ENCODE assay signal across 10 cellular contexts in genomic region chr11:15967966-15968365, GRCh38.
DNase-seq lines count a peak whose midpoint lies in the region; ATAC-seq and TF ChIP-seq lines count a peak whose summit lies in the region.
"Had no signal": no experiment of that assay in that cellular context is flagged by ENCODE, and none has a peak within 500 bp of the region (broad histone marks: within the 10 kb centered on the region; RNA-seq: fewer than 3 reads in every experiment).

No MANE protein-coding gene starts in this region.

- no peaks in the 10 kb centered on the region for H3K79me2 ChIP-seq in mammary epithelial cell (ENCODE audit: insufficient read depth, low read length)

- WGBS in mammary epithelial cell (ENCODE audit: low coverage, missing lambda C conversion rate), result 78% methylated on average over 2 of the region's 2 CpGs
- WGBS in right cardiac atrium, result 25% methylated on average over 2 of the region's 2 CpGs

- CTCF ChIA-PET in mammary epithelial cell (lab: Charles Lee; ENCODE audit: low non-redundant PET), result no interaction called here

- no peak overlapping the region for H3K4me3 Mint-ChIP-seq in natural killer cell
- H3K4me3 Mint-ChIP-seq: activated naive CD8-positive, alpha-beta T cell had no signal

- BruUV-seq in mammary epithelial cell (replicated peaks; lab: Mats Ljungman, UMichigan), result no TSS peak

- peak overlapping the region; percentile 78 for H2AFZ ChIP-seq in mammary epithelial cell (ENCODE audit: low read depth, low read length)

- TF ChIP-seq CTCF in mammary epithelial cell (conservative IDR thresholded peaks at IDR 0.05 in 1 of 2, IDR thresholded peaks at IDR 0.05 in 1 of 2; ENCODE audit: extremely low read depth in 1 of 2, insufficient read depth in 1 of 2, low read depth in 1 of 2, low read length in 2 of 2), result no peak
- no peak for TF ChIP-seq CTCF in natural killer cell (IDR thresholded peaks at IDR 0.05)

- no peaks in the 10 kb centered on the region for H3K4me1 Mint-ChIP-seq in natural killer cell

- H3K27me3 ChIP-seq in mammary epithelial cell (ENCODE audit: insufficient read depth, low read length), result no peaks in the 10 kb centered on the region
- no peaks in the 10 kb centered on the region for H3K27me3 ChIP-seq in right cardiac atrium (ENCODE audit: control insufficient read depth, insufficient read depth)
- no peaks in the 10 kb centered on the region for H3K27me3 ChIP-seq in subcutaneous abdominal adipose tissue (ENCODE audit: control insufficient read depth in 5 of 5, insufficient read depth in 4 of 5, low read length in 5 of 5)

- no peaks in the 10 kb centered on the region for H3K36me3 Mint-ChIP-seq in natural killer cell
- H3K36me3 Mint-ChIP-seq: activated naive CD8-positive, alpha-beta T cell had no signal

- H3K27ac Mint-ChIP-seq in natural killer cell, result no peak overlapping the region
- H3K27ac Mint-ChIP-seq: activated naive CD8-positive, alpha-beta T cell had no signal

- in situ Hi-C loops in mammary epithelial cell (cut with MboI; ENCODE audit: low sequenced_read_pairs in 2 of 2), result no loop called here

- DNase-seq in M059J (ENCODE audit: low read depth), result peak; percentile 19
- peak; percentile 60 for DNase-seq in mammary epithelial cell
- no peak for DNase-seq in right cardiac atrium
- no peak for DNase-seq in retina
- DNase-seq in SK-N-DZ (ENCODE audit: low spot score), result no peak
- DNase-seq in natural killer cell, result no peak
- DNase-seq: NCI-H2107 had no signal

- H3K4me3 ChIP-seq in mammary epithelial cell (replicated peaks in 1 of 3; ENCODE audit: insufficient read depth in 1 of 3, low read depth in 2 of 3, low read length in 3 of 3), result no peak overlapping the region
- H3K4me3 ChIP-seq in right cardiac atrium (ENCODE audit: low read length), result no peak overlapping the region
- H3K4me3 ChIP-seq in subcutaneous abdominal adipose tissue (ENCODE audit: low read depth in 1 of 5, low read length in 5 of 5), result no peak overlapping the region

- intact Hi-C loops in mammary epithelial cell (cut with micrococcal nuclease) (loop anchor here (2.0 to 5.0 kb wide), 2 partner anchors 129 to 639 kb away; no protein-coding TSS in a partner anchor), right cardiac atrium (cut with DNase I) (no loop called here), natural killer cell (cut with micrococcal nuclease) (no loop called here)

- H4K20me1 ChIP-seq in mammary epithelial cell (ENCODE audit: insufficient read depth, low read length), result no peaks in the 10 kb centered on the region

- H3K27ac ChIP-seq in mammary epithelial cell (ENCODE audit: insufficient read depth, low read depth, low read length), result peak overlapping the region; percentile 99
- H3K27ac ChIP-seq in right cardiac atrium (ENCODE audit: low read length), result peak overlapping the region; percentile 97
- H3K27ac ChIP-seq in subcutaneous abdominal adipose tissue (ENCODE audit: low read depth, low read length), result peak overlapping the region; percentile 90

- peak overlapping the region; percentile 25 for H3K4me2 ChIP-seq in mammary epithelial cell (ENCODE audit: insufficient read depth, low read depth, low read length)

- dilution Hi-C loops in mammary epithelial cell (cut with HindIII; ENCODE audit: low sequenced_read_pairs), result no loop called here

- no peaks in the 10 kb centered on the region for H3K36me3 ChIP-seq in mammary epithelial cell (ENCODE audit: insufficient read depth, low read length)
- no peaks in the 10 kb centered on the region for H3K36me3 ChIP-seq in subcutaneous abdominal adipose tissue (ENCODE audit: control insufficient read depth in 5 of 5, insufficient read depth in 5 of 5, low read length in 5 of 5)

- peak in 1 of 2 donors; percentile 40 for ATAC-seq in right cardiac atrium
- no peak for ATAC-seq in HG03097 (IDR thresholded peaks at IDR 0.05; ENCODE audit: low FRiP score, unreplicated experiment)
- no peak for ATAC-seq in natural killer cell

- H3K9me3 ChIP-seq in mammary epithelial cell (replicated peaks; ENCODE audit: insufficient read depth, low read length) (no peaks in the 10 kb centered on the region), right cardiac atrium (ENCODE audit: control insufficient read depth, low read length) (no peaks in the 10 kb centered on the region), subcutaneous abdominal adipose tissue (ENCODE audit: control insufficient read depth in 5 of 5, low read length in 5 of 5) (no peaks in the 10 kb centered on the region)

- no peaks in the 10 kb centered on the region for H3K9me3 Mint-ChIP-seq in natural killer cell

- H3K9ac ChIP-seq in mammary epithelial cell (ENCODE audit: insufficient read depth, low read length) (peak overlapping the region; percentile 80), subcutaneous abdominal adipose tissue (ENCODE audit: low read length in 5 of 5) (peak overlapping the region in 1 of 5 donors; percentile 56)

- H3K4me1 ChIP-seq in mammary epithelial cell (ENCODE audit: insufficient read depth, low read length) (peaks cover 61% of the 10 kb centered on the region), right cardiac atrium (ENCODE audit: control insufficient read depth, insufficient read depth, low read length) (peaks cover 24% of the 10 kb centered on the region), subcutaneous abdominal adipose tissue (ENCODE audit: control insufficient read depth in 5 of 5, insufficient read depth in 5 of 5, low read length in 5 of 5) (peaks cover 5 to 49% (median 35%) of the 10 kb centered on the region in 5 donors)

- no peaks in the 10 kb centered on the region for H3K27me3 Mint-ChIP-seq in natural killer cell (ENCODE audit: low read depth in 2 of 2)
- H3K27me3 Mint-ChIP-seq: activated naive CD8-positive, alpha-beta T cell had no signal

Comparison
In these comparisons a context has a peak if more than half of its experiments do, and no peak if none do; other contexts are left out.
1. DNase-seq: peak in M059J (single experiment) and mammary epithelial cell (single experiment); none in right cardiac atrium (0 of 3), retina (single experiment), SK-N-DZ (single experiment) and natural killer cell (single experiment).
2. Peak in every context shown above with its lines, with median percentiles within 50 percentile points of each other: H3K27ac ChIP-seq.